Comparison of ENCODE assay signal across 15 cellular contexts in the genomic region with DNA sequence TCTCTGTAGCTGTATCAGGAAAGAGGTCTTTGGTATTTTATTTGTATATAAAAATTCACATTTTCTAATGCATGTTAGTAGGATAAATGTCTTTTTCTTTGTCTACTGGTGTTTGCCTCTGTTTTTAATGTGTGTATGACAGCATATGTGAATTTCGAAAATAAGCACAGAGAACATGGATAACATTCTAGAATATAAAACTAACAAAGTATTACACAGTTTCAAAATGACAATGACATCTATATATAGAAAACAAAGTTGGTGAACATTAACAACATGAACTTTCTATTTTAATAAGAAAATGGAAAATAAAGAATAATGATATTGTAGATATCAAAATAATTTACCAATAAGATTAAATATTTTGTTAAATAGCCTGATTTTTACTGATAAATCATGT.
A peak's percentile ranks its signal among the peaks of the same experiment; 100 is the strongest.
DNase-seq lines count a peak whose midpoint lies in the region; ATAC-seq and FAIRE-seq lines count a peak whose summit lies in the region.
"Had no signal": no experiment of that assay in that cellular context is flagged by ENCODE, and none has a peak within 500 bp of the region (broad histone marks: within the 10 kb centered on the region; RNA-seq: fewer than 3 reads in every experiment).

No MANE protein-coding gene starts in this region.

- no peaks in the 10 kb centered on the region for H3K27me3 ChIP-seq in small intestine (ENCODE audit: control insufficient read depth in 2 of 2, insufficient read depth in 2 of 2, low read length in 2 of 2)
- H3K27me3 ChIP-seq: tibial nerve had no signal

- FAIRE-seq in small intestine (lab: Jason Lieb, UNC): peak; percentile 44
- FAIRE-seq: HepG2 had no signal

- H3K4me1 ChIP-seq in small intestine (ENCODE audit: control insufficient read depth in 2 of 2, insufficient read depth in 1 of 2, low read depth in 1 of 2, low read length in 1 of 2): no peaks in the 10 kb centered on the region
- H3K4me1 ChIP-seq: Caco-2, tibial nerve had no signal

- ATAC-seq in GM19351 (IDR thresholded peaks at IDR 0.05; ENCODE audit: unreplicated experiment) (peak; percentile 36), HG02610 (IDR thresholded peaks at IDR 0.05; ENCODE audit: unreplicated experiment) (peak; percentile 18), HG03196 (IDR thresholded peaks at IDR 0.05; ENCODE audit: unreplicated experiment) (peak; percentile 45), left lobe of liver (no peak)
- ATAC-seq: activated CD8-positive, alpha-beta memory T cell treated with anti-CD3 and anti-CD28 coated beads, Interleukin-2, amount 10 ng/mL, durations not matched to agents 7 days and 5 days; GM23338; HepG2 had no signal

- no peaks in the 10 kb centered on the region for H3K9me3 ChIP-seq in small intestine (ENCODE audit: control insufficient read depth, low read depth)
- H3K9me3 ChIP-seq: Caco-2, tibial nerve had no signal

- no peak overlapping the region for H3K4me3 ChIP-seq in small intestine (ENCODE audit: low read depth in 1 of 2, low read length in 2 of 2)
- H3K4me3 ChIP-seq: GM23338, tibial nerve had no signal

- H3K36me3 ChIP-seq in small intestine (ENCODE audit: control insufficient read depth in 2 of 2, insufficient read depth in 2 of 2, low read length in 2 of 2): no peaks in the 10 kb centered on the region
- H3K36me3 ChIP-seq: tibial nerve had no signal

- DNase-seq in small intestine: no peak
- DNase-seq in left lobe of liver (ENCODE audit: low spot score): no peak
- DNase-seq in inferior parietal cortex (ENCODE audit: extremely low spot score): no peak
- DNase-seq in NCI-H1092 treated with DMSO at 0.1 percent for 48 hours (lab: John Stamatoyannopoulos, UW): no peak
- DNase-seq: activated CD8-positive, alpha-beta memory T cell treated with anti-CD3 and anti-CD28 coated beads, Interleukin-2, amount 10 ng/mL, durations not matched to agents 7 days and 5 days; Caco-2; NCI-H1436 treated with DMSO at 0.1 percent for 48 hours; NCI-H524 treated with DMSO at 0.1 percent for 48 hours; nucleus accumbens had no signal

- 73 to 84% (median 75%) methylated on average over 1 of the region's 1 CpG for WGBS in small intestine, 3 donors

- no peak overlapping the region for H3K27ac ChIP-seq in small intestine (ENCODE audit: low read depth in 1 of 2, low read length in 1 of 2)
- H3K27ac ChIP-seq: tibial nerve had no signal
